ENCODE assay signal across 18 cellular contexts in genomic region chr2:217948897-217949296, GRCh38. TPM values are rescaled to one million over a fixed set of nuclear protein-coding genes. Genes with fewer than 3 reads are reported as not detected.
DNase-seq lines count a peak whose midpoint lies in the region; TF ChIP-seq lines count a peak whose summit lies in the region.
"Had no signal": no experiment of that assay in that cellular context is flagged by ENCODE, and none has a peak within 500 bp of the region (broad histone marks: within the 10 kb centered on the region; RNA-seq: fewer than 3 reads in every experiment).

No MANE protein-coding gene starts in this region.

- no peak for TF ChIP-seq CTCF in type B pancreatic cell (conservative IDR thresholded peaks at IDR 0.05)

- WGBS in mesendoderm (ENCODE audit: extremely low coverage, insufficient coverage, low lambda C conversion rate): no CpG with 5 or more reads among the region's 6 CpGs

- peak; percentile 1 for DNase-seq in activated gamma-delta T cell treated with Interleukin-2 at 50 U/mL for 16 hours
- DNase-seq in activated gamma-delta T cell (lab: John Stamatoyannopoulos, UW): no peak
- no peak for DNase-seq in mesendoderm
- no peak for DNase-seq in type B pancreatic cell (ENCODE audit: extremely low spot score, unreplicated experiment)
- no peak for DNase-seq in T-helper 1 cell
- DNase-seq in activated CD8-positive, alpha-beta memory T cell treated with anti-CD3 and anti-CD28 coated beads for 24 hours: no peak
- no peak for DNase-seq in SK-N-DZ (ENCODE audit: low spot score)
- DNase-seq: CD8-positive, alpha-beta T cell; DMS79; H9; NCI-H1105 treated with DMSO at 0.1 percent for 48 hours; NCI-H187; NCI-H69; NK-92 treated with Interleukin-12 subunit alpha and Interleukin-12 subunit beta, amount 100 ng/mL, for 24 hours; OCI-M1 had no signal

- no peaks in the 10 kb centered on the region for H3K79me2 ChIP-seq in mesendoderm (ENCODE audit: control insufficient read depth, insufficient read depth, low read length)

- no peak overlapping the region for H3K4me3 ChIP-seq in mesendoderm (ENCODE audit: low read length)
- H3K4me3 ChIP-seq in rectal smooth muscle tissue (ENCODE audit: low read length): no peak overlapping the region
- H3K4me3 ChIP-seq: BLaER1 had no signal

- H3K27ac ChIP-seq in mesendoderm (ENCODE audit: low read depth, low read length): no peak overlapping the region
- H3K27ac ChIP-seq in rectal smooth muscle tissue (ENCODE audit: low read depth, low read length): peak overlapping the region; percentile 34
- H3K27ac ChIP-seq: BLaER1 had no signal

- no peak overlapping the region for H2BK5ac ChIP-seq in mesendoderm (ENCODE audit: low read length)

- H3K4ac ChIP-seq in mesendoderm (ENCODE audit: low read depth, low read length): no peak overlapping the region

- H3K79me1 ChIP-seq in mesendoderm (ENCODE audit: low read length): no peaks in the 10 kb centered on the region

- H3K56ac ChIP-seq in mesendoderm (ENCODE audit: low read length): peak overlapping the region; percentile 31

- H3K4me3 Mint-ChIP-seq in type B pancreatic cell: no peak overlapping the region
- H3K4me3 Mint-ChIP-seq: CD8-positive, alpha-beta T cell; H9 had no signal

- no peak overlapping the region for H2AK5ac ChIP-seq in mesendoderm (ENCODE audit: low read length)

- H3K9ac ChIP-seq in mesendoderm (ENCODE audit: low read length) (no peak overlapping the region), rectal smooth muscle tissue (ENCODE audit: low read length) (no peak overlapping the region)

- peaks cover 6% of the 10 kb centered on the region for H3K4me1 ChIP-seq in mesendoderm (ENCODE audit: control insufficient read depth, low read depth, low read length)
- H3K4me1 ChIP-seq in rectal smooth muscle tissue (ENCODE audit: control insufficient read depth, insufficient read depth, low read length): peaks cover 80% of the 10 kb centered on the region

- no peaks in the 10 kb centered on the region for H3K27me3 ChIP-seq in mesendoderm (ENCODE audit: insufficient read depth, low read length, poor library complexity)
- no peaks in the 10 kb centered on the region for H3K27me3 ChIP-seq in rectal smooth muscle tissue (ENCODE audit: control insufficient read depth, insufficient read depth, low read length)
- H3K27me3 ChIP-seq: BLaER1 had no signal

- no peaks in the 10 kb centered on the region for H3K27me3 Mint-ChIP-seq in type B pancreatic cell

- H4K5ac ChIP-seq in mesendoderm (ENCODE audit: low read length): no peak overlapping the region

- no peak overlapping the region for H2BK15ac ChIP-seq in mesendoderm (replicated peaks; ENCODE audit: low read depth)

- peaks cover 4% of the 10 kb centered on the region for H3K9me3 Mint-ChIP-seq in type B pancreatic cell
- H3K9me3 Mint-ChIP-seq: CD8-positive, alpha-beta T cell; H9 had no signal

- no peak overlapping the region for H2BK120ac ChIP-seq in mesendoderm (ENCODE audit: low read depth, low read length)

- H3K18ac ChIP-seq in mesendoderm (ENCODE audit: low read length): no peak overlapping the region

- H4K8ac ChIP-seq in mesendoderm (ENCODE audit: low read depth, low read length): no peak overlapping the region

- H3K4me2 ChIP-seq in mesendoderm (ENCODE audit: low read length): no peak overlapping the region

- no peaks in the 10 kb centered on the region for H3K36me3 ChIP-seq in mesendoderm (ENCODE audit: control insufficient read depth, insufficient read depth, low read length)
- no peaks in the 10 kb centered on the region for H3K36me3 ChIP-seq in rectal smooth muscle tissue (ENCODE audit: control insufficient read depth, insufficient read depth, low read length)

- H3K36me3 Mint-ChIP-seq in type B pancreatic cell: peaks cover 7% of the 10 kb centered on the region
- H3K36me3 Mint-ChIP-seq: CD8-positive, alpha-beta T cell had no signal

- H3K23ac ChIP-seq in mesendoderm (ENCODE audit: low read length): no peak overlapping the region

- peaks cover 69% of the 10 kb centered on the region for H3K4me1 Mint-ChIP-seq in type B pancreatic cell (ENCODE audit: unreplicated experiment)

- peak overlapping the region; percentile 34 for H3K27ac Mint-ChIP-seq in type B pancreatic cell
- H3K27ac Mint-ChIP-seq: CD8-positive, alpha-beta T cell had no signal

RNA-seq across cellular contexts. Expression of gene TNS1, which starts 53.9 kb away (rescaled TPM):
- 1.7 TPM for polyA plus RNA-seq in mesendoderm (2013, experiment 1 of 2)
- polyA plus RNA-seq in mesendoderm (2013, experiment 2 of 2): 2.4 TPM
- total RNA-seq in type B pancreatic cell (ENCODE audit: low replicate concordance): 59.2 and 87.5 TPM in 2 replicates
- polyA plus RNA-seq in SK-N-DZ (2014; cell fraction: cytosol; rRNA removed): 3.5 and 3.9 TPM in 2 replicates
- polyA plus RNA-seq in SK-N-DZ (2014; cell fraction: nucleus; rRNA removed): 3.5 and 10.2 TPM in 2 replicates
- total RNA-seq: CD8-positive, alpha-beta T cell; G401 had no signal
